Comparison of ENCODE assay signal across 8 cellular contexts in genomic region chr14:100317897-100318808, GRCh38. TPM values are rescaled to one million over a fixed set of nuclear protein-coding genes. Genes with fewer than 3 reads are reported as not detected.
DNase-seq lines count a peak whose midpoint lies in the region; ATAC-seq lines count a peak whose summit lies in the region.

No MANE protein-coding gene starts in this region.

- no peaks in the 10 kb centered on the region for H3K9me3 ChIP-seq in T-helper 17 cell (ENCODE audit: control insufficient read depth, low read length, poor library complexity, severe bottlenecking)

- H3K36me3 Mint-ChIP-seq in T-helper 17 cell (ENCODE audit: low read depth) = peaks cover 3% of the 10 kb centered on the region

- DNase-seq in T-helper 17 cell (peak; percentile 47 to 65 (median 56)), amniotic epithelial cell (ENCODE audit: low read depth) (peak; percentile 36), iPS-NIHi7 (ENCODE audit: extremely low spot score) (peak; percentile 92), SW 1271 (lab: John Stamatoyannopoulos, UW) (no peak), NCI-H1105 (lab: John Stamatoyannopoulos, UW) (no peak)
- peak; percentile 24 to 48 for DNase-seq in stimulated activated CD4-positive, alpha-beta T cell treated with anti-CD3 and anti-CD28 coated beads, Interleukin-1b, Interleukin-23, amount 100 ng/mL, for 1 hour (ENCODE audit: low read depth in 2 of 2)

- peak overlapping the region; percentile 34 for H3K27ac Mint-ChIP-seq in T-helper 17 cell

- peaks cover 10% of the 10 kb centered on the region for H3K4me1 Mint-ChIP-seq in T-helper 17 cell

- peak overlapping the region; percentile 76 for H3K4me3 Mint-ChIP-seq in T-helper 17 cell

- ATAC-seq in GM18870 (IDR thresholded peaks at IDR 0.05; ENCODE audit: unreplicated experiment) (peak; percentile 74), HG03066 (IDR thresholded peaks at IDR 0.05; ENCODE audit: low read depth, unreplicated experiment) (peak; percentile 73), T-helper 17 cell (peak; percentile 98)

- no peaks in the 10 kb centered on the region for H3K27me3 Mint-ChIP-seq in T-helper 17 cell

RNA-seq across cellular contexts. Expression of gene SLC25A47, which starts 5.0 kb away (rescaled TPM):
- not detected for total RNA-seq in T-helper 17 cell

RNA-seq across cellular contexts. Expression of gene SLC25A29, which starts 11.9 kb away (rescaled TPM):
- 1 to 10 TPM; 3.7 to 5.9 TPM for total RNA-seq in T-helper 17 cell

RNA-seq across cellular contexts. Expression of gene WDR25, which starts 58.1 kb away (rescaled TPM):
- 1 to 10 TPM; 5.7 to 6.5 TPM for total RNA-seq in T-helper 17 cell

Comparison
In these comparisons a context has a peak if more than half of its experiments do, and no peak if none do; other contexts are left out.
1. DNase-seq: peak in T-helper 17 cell (3 of 3), amniotic epithelial cell (single experiment), iPS-NIHi7 (single experiment) and stimulated activated CD4-positive, alpha-beta T cell treated with anti-CD3 and anti-CD28 coated beads, Interleukin-1b, Interleukin-23, amount 100 ng/mL, for 1 hour (2 of 2); none in SW 1271 (0 of 2) and NCI-H1105 (single experiment).
2. Peak in every context shown above with its lines, with median percentiles within 50 percentile points of each other: ATAC-seq.